Comparison of ENCODE assay signal across 8 cellular contexts in the genomic region with DNA sequence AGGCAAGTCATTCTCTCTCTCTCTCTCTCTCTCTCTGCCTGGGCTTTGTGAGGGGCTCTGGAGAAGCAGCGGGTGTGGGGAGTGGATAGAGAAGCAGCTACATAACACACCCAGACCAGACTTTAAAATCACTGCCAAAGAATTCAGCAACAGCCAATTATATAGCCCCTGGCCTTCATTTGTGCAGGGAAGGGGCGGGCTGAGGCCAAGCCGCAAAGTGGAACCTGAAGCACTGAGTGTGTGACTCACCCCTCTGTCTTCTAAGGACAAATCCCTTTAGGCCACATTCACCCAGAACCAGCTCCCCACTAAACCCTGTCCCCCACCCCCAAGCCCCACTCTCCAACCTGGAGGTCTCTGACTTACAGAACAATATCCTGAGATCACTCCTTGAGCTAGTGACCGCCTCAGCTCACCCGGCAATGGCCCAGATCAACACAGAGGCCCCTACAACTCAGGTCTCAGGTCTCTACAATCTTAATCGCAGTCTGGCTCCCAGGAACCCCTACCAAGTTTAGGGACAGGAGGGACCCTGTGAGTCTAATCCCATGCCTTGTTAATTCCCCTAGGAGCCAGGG. TPM values are rescaled to one million over a fixed set of nuclear protein-coding genes. Genes with fewer than 3 reads are reported as not detected.
A peak's percentile ranks its signal among the peaks of the same experiment; 100 is the strongest.
DNase-seq lines count a peak whose midpoint lies in the region; ATAC-seq and TF ChIP-seq lines count a peak whose summit lies in the region.

No MANE protein-coding gene starts in this region.

- no peak for TF ChIP-seq CTCF in GM12864 (IDR thresholded peaks at IDR 0.05; ENCODE audit: low read depth, low read length, missing control alignments)
- TF ChIP-seq CTCF in fibroblast of the aortic adventitia (IDR thresholded peaks at IDR 0.05; ENCODE audit: insufficient read depth, low read length) = no peak

- no peak for ATAC-seq in HG03469 (IDR thresholded peaks at IDR 0.05; ENCODE audit: unreplicated experiment)

- DNase-seq in GM12864 (ENCODE audit: low read depth) = no peak
- DNase-seq in NAMALWA (ENCODE audit: low spot score) = peak; percentile 53
- peak; percentile 66 to 71 for DNase-seq in activated T-cell treated with anti-CD3 and anti-CD28 coated beads, Interleukin-2, amount 50 U/mL, for 48 hours
- peak; percentile 96 for DNase-seq in fibroblast of the aortic adventitia (ENCODE audit: low read depth)
- peak; percentile 84 for DNase-seq in posterior vena cava (ENCODE audit: low spot score)
- DNase-seq in mesenteric fat pad (ENCODE audit: low spot score) = no peak
- DNase-seq in NCI-H187 (lab: John Stamatoyannopoulos, UW) = no peak

- intact Hi-C loops in posterior vena cava (cut with DNase I) = loop anchor here (2.0 to 10.0 kb wide), 3 partner anchors 34 to 64 kb away; no protein-coding TSS in a partner anchor

- H3K4me3 ChIP-seq in GM12864 (ENCODE audit: low read depth, low read length) (peak overlapping the region; percentile 24), fibroblast of the aortic adventitia (ENCODE audit: low read depth, low read length) (peak overlapping the region; percentile 99)

RNA-seq across cellular contexts. Expression of a gene that starts 6.0 kb away (rescaled TPM):
- total RNA-seq in fibroblast of the aortic adventitia (ENCODE audit: low replicate concordance) (40.9 and 41.0 TPM in 2 replicates), posterior vena cava (100 to 1,000 TPM in 1 of 2 donors, 10 to 100 TPM in 1; 76.8 to 107 TPM), mesenteric fat pad (115 TPM)

Comparison
In these comparisons a context has a peak if more than half of its experiments do, and no peak if none do; other contexts are left out.
1. DNase-seq: peak in NAMALWA (single experiment), activated T-cell treated with anti-CD3 and anti-CD28 coated beads, Interleukin-2, amount 50 U/mL, for 48 hours (2 of 2), fibroblast of the aortic adventitia (single experiment) and posterior vena cava (single experiment); none in GM12864 (single experiment), mesenteric fat pad (single experiment) and NCI-H187 (0 of 2).